Comparison of ENCODE assay signal across 17 cellular contexts in genomic region chr1:172902200-172902599, GRCh38.
DNase-seq lines count a peak whose midpoint lies in the region; ATAC-seq and TF ChIP-seq lines count a peak whose summit lies in the region.
"Had no signal": no experiment of that assay in that cellular context is flagged by ENCODE, and none has a peak within 500 bp of the region (broad histone marks: within the 10 kb centered on the region; RNA-seq: fewer than 3 reads in every experiment).

No MANE protein-coding gene starts in this region.

- H3K79me2 ChIP-seq in HCT116 (ENCODE audit: insufficient read depth, low read length) (peaks cover 36% of the 10 kb centered on the region), PC-3 (ENCODE audit: low read length) (no peaks in the 10 kb centered on the region), smooth muscle cell (ENCODE audit: low read depth) (no peaks in the 10 kb centered on the region)

- no peaks in the 10 kb centered on the region for H4K20me1 ChIP-seq in HCT116 (ENCODE audit: insufficient read depth)
- H4K20me1 ChIP-seq in PC-3 (ENCODE audit: low read length), result no peaks in the 10 kb centered on the region
- H4K20me1 ChIP-seq in smooth muscle cell (ENCODE audit: low read depth), result no peaks in the 10 kb centered on the region

- H2AFZ ChIP-seq in HCT116 (ENCODE audit: low read depth, low read length, poor library complexity, severe bottlenecking), result no peak overlapping the region
- H2AFZ ChIP-seq in PC-3 (ENCODE audit: low read length), result no peak overlapping the region
- no peak overlapping the region for H2AFZ ChIP-seq in smooth muscle cell (ENCODE audit: low read depth)
- H2AFZ ChIP-seq: PC-9 had no signal

- TF ChIP-seq CTCF in HCT116 (IDR thresholded peaks at IDR 0.05 in 2 of 3, conservative IDR thresholded peaks at IDR 0.05 in 1 of 3; ENCODE audit: borderline replicate concordance in 1 of 3, insufficient read depth in 1 of 3, low read depth in 2 of 3, low read length in 2 of 3), result no peak
- TF ChIP-seq CTCF in PC-3 (conservative IDR thresholded peaks at IDR 0.05; ENCODE audit: low read depth, low read length), result no peak
- TF ChIP-seq CTCF in smooth muscle cell (IDR thresholded peaks at IDR 0.05; ENCODE audit: borderline replicate concordance, insufficient read depth, poor library complexity, severe bottlenecking), result no peak

- H3K36me3 ChIP-seq in HCT116 (ENCODE audit: control insufficient read depth in 1 of 2, insufficient read depth in 2 of 2, low read length in 2 of 2) (peaks cover 0 to 13% of the 10 kb centered on the region in 2 experiments; a peak in 2 of 4 replicates), PC-3 (ENCODE audit: low read depth, low read length) (no peaks in the 10 kb centered on the region), smooth muscle cell (ENCODE audit: low read depth) (no peaks in the 10 kb centered on the region)
- H3K36me3 ChIP-seq: HAP-1 had no signal

- ATAC-seq in HCT116 (no peak), PC-3 (no peak), HG03025 (IDR thresholded peaks at IDR 0.05; ENCODE audit: low FRiP score, unreplicated experiment) (no peak)

- H3F3A ChIP-seq in PC-3 (ENCODE audit: low read length, unreplicated experiment) (peaks cover 22% of the 10 kb centered on the region), smooth muscle cell (ENCODE audit: low read depth) (peaks cover 25% of the 10 kb centered on the region)

- TF ChIP-seq RAD21 in HCT116 (IDR thresholded peaks at IDR 0.05; ENCODE audit: low read depth), result no peak

- H3K27ac ChIP-seq in HCT116 (ENCODE audit: low read depth, low read length) (peak overlapping the region; percentile 74; the same call in 1 of the 2 replicates), PC-3 (ENCODE audit: low read length) (peak overlapping the region; percentile 54), epithelial cell of prostate (peak overlapping the region; percentile 93), smooth muscle cell (ENCODE audit: low read depth) (peak overlapping the region; percentile 95)
- H3K27ac ChIP-seq: PC-9, RWPE1 had no signal

- intact Hi-C loops in HCT116 (cut with micrococcal nuclease), result no loop called here
- intact Hi-C loops in PC-3 (cut with micrococcal nuclease), result loop anchor here (1.0 kb wide), 1 partner anchor 300 kb away; no protein-coding TSS in a partner anchor

- no peaks in the 10 kb centered on the region for H3K9me2 ChIP-seq in HCT116 (ENCODE audit: insufficient read depth)
- no peaks in the 10 kb centered on the region for H3K9me2 ChIP-seq in PC-3 (replicated peaks; ENCODE audit: low read length)

- H3K4me1 ChIP-seq in HCT116 (ENCODE audit: control insufficient read depth in 1 of 2, insufficient read depth in 2 of 2, low read length in 2 of 2), result peaks cover 72 to 90% of the 10 kb centered on the region in 2 experiments
- H3K4me1 ChIP-seq in PC-3 (ENCODE audit: insufficient read depth, low read length), result peaks cover 47% of the 10 kb centered on the region
- peaks cover 12% of the 10 kb centered on the region for H3K4me1 ChIP-seq in smooth muscle cell (ENCODE audit: low read depth)
- H3K4me1 ChIP-seq: HAP-1 had no signal

- BruUV-seq in HCT116 (replicated peaks; lab: Mats Ljungman, UMichigan) (no TSS peak), PC-3 (replicated peaks; lab: Mats Ljungman, UMichigan) (no TSS peak)

- POLR2A ChIA-PET in HCT116 (lab: Charles Lee) (interaction anchor here (0.9 to 1.2 kb wide), 2 partner anchors 8 to 31 kb away, joined by 3 read pairs; no protein-coding TSS in a partner anchor), PC-3 (lab: Charles Lee; ENCODE audit: unreplicated experiment) (interaction anchor here (0.6 to 1.2 kb wide), 4 partner anchors 12 to 1175 kb away, joined by 3 to 5 read pairs (median 4); no protein-coding TSS in a partner anchor)

- H3K27me3 ChIP-seq in HCT116 (ENCODE audit: insufficient read depth, low read length), result no peaks in the 10 kb centered on the region
- no peaks in the 10 kb centered on the region for H3K27me3 ChIP-seq in PC-3 (ENCODE audit: low read length)
- H3K27me3 ChIP-seq in smooth muscle cell (ENCODE audit: low read depth), result no peaks in the 10 kb centered on the region

- WGBS in smooth muscle cell (ENCODE audit: low lambda C conversion rate), result 99% methylated on average over 2 of the region's 2 CpGs

- DNase-seq in HCT116 (ENCODE audit: low read depth, low spot score) (no peak), PC-3 (no peak), epithelial cell of prostate (ENCODE audit: low read depth, low spot score) (no peak), smooth muscle cell (lab: John Stamatoyannopoulos, UW; ENCODE audit: unreplicated experiment) (no peak), NCI-H446 treated with DMSO at 0.1 percent for 48 hours (lab: John Stamatoyannopoulos, UW) (no peak)
- DNase-seq in stimulated activated CD4-positive, alpha-beta T cell treated with anti-CD3 and anti-CD28 coated beads, Interleukin-4, amount 100 ng/mL, for 24 hours, result no peak
- DNase-seq: COR-L47, KBM-7, NCI-H1105, NCI-H1694, NCI-H2081 treated with DMSO at 0.1 percent for 48 hours, NCI-H510A, NCI-H748 treated with DMSO at 0.1 percent for 48 hours, PC-9 had no signal

- no peak for TF ChIP-seq POLR2A in HCT116 (IDR thresholded peaks at IDR 0.05; ENCODE audit: borderline replicate concordance, extremely low read depth, insufficient read depth, insufficient read length)

- RAD21 ChIA-PET in HCT116 (lab: Charles Lee; ENCODE audit: low non-redundant PET in 1 of 2, low total read pairs in 2 of 2, uncharacterized antibody in 2 of 2, unreplicated experiment in 2 of 2), result interaction anchor here in 1 of 2 experiments (1.0 kb wide), 1 partner anchor 14 kb away, joined by 3 read pairs; no protein-coding TSS in a partner anchor

- no peaks in the 10 kb centered on the region for H3K9me3 ChIP-seq in HCT116 (ENCODE audit: control insufficient read depth in 1 of 2, insufficient read depth in 1 of 2, low read depth in 1 of 2, low read length in 2 of 2)
- no peaks in the 10 kb centered on the region for H3K9me3 ChIP-seq in PC-3 (ENCODE audit: low read length)
- H3K9me3 ChIP-seq in smooth muscle cell (replicated peaks; ENCODE audit: low read depth), result no peaks in the 10 kb centered on the region
- H3K9me3 ChIP-seq: HAP-1 had no signal

- H3K9ac ChIP-seq in HCT116 (ENCODE audit: low read length) (no peak overlapping the region), PC-3 (ENCODE audit: low read length) (no peak overlapping the region), smooth muscle cell (ENCODE audit: low read depth) (peak overlapping the region; percentile 63)

- H3K4me2 ChIP-seq in HCT116 (ENCODE audit: low read length) (no peak overlapping the region), PC-3 (ENCODE audit: low read length) (peak overlapping the region; percentile 10), smooth muscle cell (peak overlapping the region; percentile 74)
- H3K4me2 ChIP-seq: PC-9 had no signal

- CTCF ChIA-PET in HCT116 (lab: Charles Lee), result no interaction called here
- CTCF ChIA-PET in PC-3 (lab: Charles Lee), result interaction anchor here (0.8 to 1.1 kb wide), 3 partner anchors 74 to 300 kb away, joined by 4 to 13 read pairs (median 9); no protein-coding TSS in a partner anchor

- no peak overlapping the region for H3K4me3 ChIP-seq in HCT116 (replicated peaks in 1 of 2; ENCODE audit: low read depth in 1 of 2, low read length in 2 of 2)
- no peak overlapping the region for H3K4me3 ChIP-seq in PC-3 (ENCODE audit: low read length)
- H3K4me3 ChIP-seq in smooth muscle cell, result no peak overlapping the region
- H3K4me3 ChIP-seq: HAP-1, PC-9 had no signal

TF ChIP-seq in HCT116, 20 proteins besides CTCF, POLR2A, EP300 and RAD21:
- TF ChIP-seq CEBPB (IDR thresholded peaks at IDR 0.05; ENCODE audit: low read depth) (peak; percentile 37; the same call in 1 of the 2 replicates), SIN3A (IDR thresholded peaks at IDR 0.05; ENCODE audit: low read depth) (no peak)
